Comparison of ENCODE assay signal across 24 cellular contexts in genomic region chr22:29254283-29254653, GRCh38. TPM values are rescaled to one million over a fixed set of nuclear protein-coding genes. Genes with fewer than 3 reads are reported as not detected.
DNase-seq lines count a peak whose midpoint lies in the region; ATAC-seq and TF ChIP-seq lines count a peak whose summit lies in the region.
"Had no signal": no experiment of that assay in that cellular context is flagged by ENCODE, and none has a peak within 500 bp of the region (broad histone marks: within the 10 kb centered on the region; RNA-seq: fewer than 3 reads in every experiment).

No MANE protein-coding gene starts in this region.

- H3K9me3 ChIP-seq in SK-N-SH (no peaks in the 10 kb centered on the region), BLaER1 (no peaks in the 10 kb centered on the region), KOPT-K1 (ENCODE audit: insufficient read depth, low read length, poor library complexity, severe bottlenecking) (no peaks in the 10 kb centered on the region)
- H3K9me3 ChIP-seq: HAP-1 had no signal

- no peaks in the 10 kb centered on the region for H3K4me1 ChIP-seq in SK-N-SH (ENCODE audit: control insufficient read depth in 1 of 2, insufficient read depth in 2 of 2, low read depth in 1 of 2, low read length in 1 of 2)
- H3K4me1 ChIP-seq in BLaER1: peaks cover 11% of the 10 kb centered on the region
- H3K4me1 ChIP-seq: HAP-1 had no signal

- POLR2A ChIA-PET in SK-N-SH (lab: Yijun Ruan, JAX): no interaction called here

- H3K9ac ChIP-seq in SK-N-SH (no peak overlapping the region), BLaER1 (no peak overlapping the region)

- H3K79me2 ChIP-seq in SK-N-SH (ENCODE audit: insufficient read depth): no peaks in the 10 kb centered on the region

- no peak for ATAC-seq in SK-N-SH treated with all-trans-retinoic acid at 6 μM for 48 hours
- ATAC-seq: Panc1 had no signal

- H3K27me3 ChIP-seq in SK-N-SH (ENCODE audit: insufficient read depth): no peaks in the 10 kb centered on the region
- H3K27me3 ChIP-seq in BLaER1: no peaks in the 10 kb centered on the region

- no peak overlapping the region for H3K4me2 ChIP-seq in SK-N-SH
- H3K4me2 ChIP-seq in BLaER1: 0 out of 2 replicates have a peak overlapping the region, but pooled peaks have one; percentile 13
- H3K4me2 ChIP-seq: GM23338 had no signal

- TF ChIP-seq EP300 in SK-N-SH (IDR thresholded peaks at IDR 0.05; ENCODE audit: borderline replicate concordance in 1 of 2, low read depth in 1 of 2, low read length in 1 of 2): no peak

- WGBS in SK-N-SH (ENCODE audit: low lambda C conversion rate): 86% methylated on average over 2 of the region's 4 CpGs

- no peaks in the 10 kb centered on the region for H3K9me2 ChIP-seq in SK-N-SH

- H3K4me3 ChIP-seq in SK-N-SH (ENCODE audit: low read depth in 2 of 2, low read length in 1 of 2) (no peak overlapping the region), BLaER1 (no peak overlapping the region)
- H3K4me3 ChIP-seq: GM23338, HAP-1 had no signal

- DNase-seq in SK-N-SH: peak; percentile 15
- no peak for DNase-seq in erythroblast (lab: John Stamatoyannopoulos, UW)
- no peak for DNase-seq in HT-29 (ENCODE audit: low spot score)
- no peak for DNase-seq in DMS53 treated with DMSO at 0.1 percent for 48 hours (lab: John Stamatoyannopoulos, UW; ENCODE audit: unreplicated experiment)
- DNase-seq in activated effector memory CD4-positive, alpha-beta T cell treated with anti-CD3 and anti-CD28 coated beads, Interleukin-2, amount 50 U/mL, for 16 hours: no peak
- DNase-seq: AML-193; Calu3; CD8-positive, alpha-beta memory T cell; DMS153; GDM1; MM.1S; NCI-H1092; NCI-H1436 treated with DMSO at 0.1 percent for 48 hours; NCI-H1930; NK-92 treated with Interleukin-12 subunit alpha and Interleukin-12 subunit beta, amount 100 ng/mL, for 24 hours; SIG-M5 had no signal

- no peaks in the 10 kb centered on the region for H3K36me3 ChIP-seq in SK-N-SH (replicated peaks in 1 of 2; ENCODE audit: control insufficient read depth in 1 of 2, insufficient read depth in 2 of 2, low read length in 1 of 2)
- peaks cover 6% of the 10 kb centered on the region; the same call in 1 of the 2 replicates for H3K36me3 ChIP-seq in BLaER1
- peaks cover 18% of the 10 kb centered on the region for H3K36me3 ChIP-seq in KOPT-K1 (ENCODE audit: insufficient read depth, low read length)

- H3F3A ChIP-seq in SK-N-SH (replicated peaks; ENCODE audit: insufficient read depth): no peaks in the 10 kb centered on the region

- TF ChIP-seq CTCF in SK-N-SH (IDR thresholded peaks at IDR 0.05): no peak

- no peaks in the 10 kb centered on the region for H4K20me1 ChIP-seq in SK-N-SH (ENCODE audit: insufficient read depth)
- no peaks in the 10 kb centered on the region; the same call in 1 of the 2 replicates for H4K20me1 ChIP-seq in BLaER1

- H3K27ac ChIP-seq in SK-N-SH (ENCODE audit: low read depth in 2 of 2, low read length in 1 of 2) (no peak overlapping the region), BLaER1 (no peak overlapping the region), KOPT-K1 (ENCODE audit: low read depth, low read length, poor library complexity, severe bottlenecking) (peak overlapping the region; percentile 37)
- H3K27ac ChIP-seq: 22Rv1, C4-2B had no signal

- TF ChIP-seq POLR2A in erythroblast (IDR thresholded peaks at IDR 0.05; ENCODE audit: low read length): peak; percentile 15

- TF ChIP-seq RAD21 in SK-N-SH (IDR thresholded peaks at IDR 0.05; ENCODE audit: low read length): no peak

- no peak overlapping the region for H2AFZ ChIP-seq in SK-N-SH (ENCODE audit: low read depth)
- H2AFZ ChIP-seq: GM23338 had no signal

- CTCF ChIA-PET in SK-N-SH (lab: Yijun Ruan, JAX): interaction anchor here (0.8 to 6.9 kb wide), 2 partner anchors 8 to 32 kb away, joined by 3 to 57 read pairs; no protein-coding TSS in a partner anchor

TF ChIP-seq in SK-N-SH, 30 proteins besides CTCF, POLR2A, EP300 and RAD21 (continues in another document):
- TF ChIP-seq PBX3 (IDR thresholded peaks at IDR 0.05) (no peak), TAF1 (IDR thresholded peaks at IDR 0.05; ENCODE audit: borderline replicate concordance, low read depth, low read length) (no peak), USF2 (IDR thresholded peaks at IDR 0.05; ENCODE audit: borderline replicate concordance, low read depth, low read length) (no peak), EZH2phosphoT487 (IDR thresholded peaks at IDR 0.05; ENCODE audit: borderline replicate concordance, low read depth) (no peak), MAX (IDR thresholded peaks at IDR 0.05; ENCODE audit: low read depth) (no peak), CHD2 (IDR thresholded peaks at IDR 0.05; ENCODE audit: low read length, partially characterized antibody) (no peak)

TF ChIP-seq in SK-N-SH treated with all-trans-retinoic acid at 6 μM for 48 hours, 23 proteins besides CTCF, POLR2A, EP300 and RAD21:
- no peak for TF ChIP-seq RARB (CRISPR knock-in tag; IDR thresholded peaks at IDR 0.05)
- no peak for TF ChIP-seq ZC3H10 (CRISPR knock-in tag; IDR thresholded peaks at IDR 0.05)
- TF ChIP-seq ARNTL (CRISPR knock-in tag; IDR thresholded peaks at IDR 0.05; ENCODE audit: borderline replicate concordance, low read depth): no peak
- TF ChIP-seq GLIS3 (CRISPR knock-in tag; IDR thresholded peaks at IDR 0.05): no peak
- no peak for TF ChIP-seq PPARA (CRISPR knock-in tag; IDR thresholded peaks at IDR 0.05; ENCODE audit: borderline replicate concordance)
- TF ChIP-seq PATZ1 (CRISPR knock-in tag; IDR thresholded peaks at IDR 0.05; ENCODE audit: borderline replicate concordance): no peak
- no peak for TF ChIP-seq OSR1 (CRISPR knock-in tag; IDR thresholded peaks at IDR 0.05)
- no peak for TF ChIP-seq ZFP3 (CRISPR knock-in tag; IDR thresholded peaks at IDR 0.05)
- no peak for TF ChIP-seq ZFP30 (CRISPR knock-in tag; IDR thresholded peaks at IDR 0.05)
- no peak for TF ChIP-seq TCF4 (CRISPR knock-in tag; IDR thresholded peaks at IDR 0.05; ENCODE audit: borderline replicate concordance)

RNA-seq across cellular contexts. Expression of gene RHBDD3, which starts 13.5 kb away (rescaled TPM):
- 19.0 and 23.0 TPM in 2 replicates for polyA plus RNA-seq in SK-N-SH (2012; rRNA removed)
- 7.0 and 12.1 TPM in 2 replicates for polyA plus RNA-seq in SK-N-SH (2012; cell fraction: cytosol; rRNA removed)
- polyA plus RNA-seq in SK-N-SH (2012; cell fraction: nucleus; rRNA removed): 47.6 and 71.1 TPM in 2 replicates
- total RNA-seq in HT-29 (2014; rRNA removed; shearing (Covaris generic)): 60.8 and 72.4 TPM in 2 replicates

RNA-seq across cellular contexts. Expression of gene EWSR1, which starts 13.8 kb away (rescaled TPM):
- 173 and 234 TPM in 2 replicates for polyA plus RNA-seq in SK-N-SH (2012; rRNA removed)
- polyA plus RNA-seq in SK-N-SH (2012; cell fraction: cytosol; rRNA removed): 103 and 111 TPM in 2 replicates
- 442 and 643 TPM in 2 replicates for polyA plus RNA-seq in SK-N-SH (2012; cell fraction: nucleus; rRNA removed)
- total RNA-seq in HT-29 (2014; rRNA removed; shearing (Covaris generic)): 372 TPM in 2 replicates

RNA-seq across cellular contexts. Expression of gene EMID1, which starts 48.6 kb away (rescaled TPM):
- 0.71 and 1.1 TPM in 2 replicates for polyA plus RNA-seq in SK-N-SH (2012; rRNA removed)
- polyA plus RNA-seq in SK-N-SH (2012; cell fraction: cytosol; rRNA removed): 0.59 and 1.2 TPM in 2 replicates
- polyA plus RNA-seq in SK-N-SH (2012; cell fraction: nucleus; rRNA removed): 0.68 and 1.3 TPM in 2 replicates
- 1.5 TPM in 1 of 2 replicates, not detected in the other for total RNA-seq in HT-29 (2014; rRNA removed; shearing (Covaris generic))
- total RNA-seq: CD8-positive, alpha-beta memory T cell had no signal

RNA-seq across cellular contexts. Expression of gene GAS2L1, which starts 52.2 kb away (rescaled TPM):
- polyA plus RNA-seq in SK-N-SH (2012; rRNA removed): 16.8 and 21.8 TPM in 2 replicates
- polyA plus RNA-seq in SK-N-SH (2012; cell fraction: cytosol; rRNA removed): 9.2 and 14.9 TPM in 2 replicates
- 40.3 and 60.8 TPM in 2 replicates for polyA plus RNA-seq in SK-N-SH (2012; cell fraction: nucleus; rRNA removed)
- total RNA-seq in HT-29 (2014; rRNA removed; shearing (Covaris generic)): 23.7 and 25.2 TPM in 2 replicates
